In genomic region chr1:36092166-36092797, GRCh38 we compare ENCODE assay signal across 22 cellular contexts. TPM values are rescaled to one million over a fixed set of nuclear protein-coding genes. Genes with fewer than 3 reads are reported as not detected.
DNase-seq lines count a peak whose midpoint lies in the region; ATAC-seq and TF ChIP-seq lines count a peak whose summit lies in the region.
"Had no signal": no experiment of that assay in that cellular context is flagged by ENCODE, and none has a peak within 500 bp of the region (broad histone marks: within the 10 kb centered on the region; RNA-seq: fewer than 3 reads in every experiment).

No MANE protein-coding gene starts in this region.

- H3K27ac Mint-ChIP-seq in activated B cell treated with CpG ODN at 0.5 μM for 24 hours: no peak overlapping the region
- no peak overlapping the region for H3K27ac Mint-ChIP-seq in nephron
- H3K27ac Mint-ChIP-seq: GM23338 had no signal

- DNase-seq in NOMO-1 treated with DMSO at 0.1 percent for 48 hours (lab: John Stamatoyannopoulos, UW; ENCODE audit: unreplicated experiment) (peak; percentile 3), NOMO-1 treated with dmso at 0.1 percent for 144 hours (lab: John Stamatoyannopoulos, UW; ENCODE audit: unreplicated experiment) (no peak), activated B cell treated with CpG ODN at 0.5 μM for 24 hours (peak; percentile 12), cerebellar cortex (ENCODE audit: low spot score) (no peak)
- DNase-seq: activated CD4-positive, alpha-beta T cell treated with anti-CD3 and anti-CD28 coated beads for 4 hours; colonic mucosa; NCI-H1048; NCI-H1930; NCI-H2227 treated with DMSO at 0.1 percent for 48 hours; occipital lobe; PC-9; SHP77 treated with DMSO at 0.1 percent for 48 hours; stimulated activated CD4-positive, alpha-beta T cell treated with anti-CD3 and anti-CD28 coated beads, Interleukin-4, amount 100 ng/mL, for 24 hours; stimulated activated naive CD8-positive, alpha-beta T cell treated with anti-CD3 and anti-CD28 coated beads, Interleukin-15, Interleukin-2, amounts not matched to agents 100 U/mL and 50 U/mL, for 24 hours had no signal

- ATAC-seq in activated B cell treated with CpG ODN at 0.5 μM for 24 hours (ENCODE audit: low read depth) (no peak), GM21717 (IDR thresholded peaks at IDR 0.05; ENCODE audit: unreplicated experiment) (no peak), GM19324 (IDR thresholded peaks at IDR 0.05; ENCODE audit: low FRiP score, unreplicated experiment) (no peak)
- ATAC-seq: A549; GM23338; stimulated activated naive CD8-positive, alpha-beta T cell treated with anti-CD3 and anti-CD28 coated beads, Interleukin-15, Interleukin-2, amounts not matched to agents 100 U/mL and 50 U/mL, for 24 hours; T-cell had no signal

- CTCF ChIA-PET in activated B cell treated with CpG ODN at 0.5 μM for 24 hours (lab: Charles Lee): no interaction called here

- H3K9me3 Mint-ChIP-seq in activated B cell treated with CpG ODN at 0.5 μM for 24 hours: no peaks in the 10 kb centered on the region
- H3K9me3 Mint-ChIP-seq in nephron: no peaks in the 10 kb centered on the region
- H3K9me3 Mint-ChIP-seq: GM23338, T-cell had no signal

- no peak for TF ChIP-seq CTCF in activated B cell treated with CpG ODN at 0.5 μM for 24 hours (IDR thresholded peaks at IDR 0.05)
- no peak for TF ChIP-seq CTCF in nephron (IDR thresholded peaks at IDR 0.05; ENCODE audit: unreplicated experiment in 3 of 3)

- H3K4me3 Mint-ChIP-seq in activated B cell treated with CpG ODN at 0.5 μM for 24 hours (no peak overlapping the region), nephron (peak overlapping the region; percentile 23 to 82 (median 60))
- H3K4me3 Mint-ChIP-seq: GM23338 had no signal

- POLR2A ChIA-PET in activated B cell treated with CpG ODN at 0.5 μM for 24 hours (lab: Charles Lee): no interaction called here

- peak overlapping the region; percentile 96 for H3K4me2 ChIP-seq in BLaER1
- H3K4me2 ChIP-seq: A549, GM23338, PC-9 had no signal

- no peaks in the 10 kb centered on the region for H3K27me3 ChIP-seq in BLaER1
- H3K27me3 ChIP-seq: colonic mucosa, tibial nerve had no signal

- H3K9me3 ChIP-seq in BLaER1: no peaks in the 10 kb centered on the region
- H3K9me3 ChIP-seq: A549, colonic mucosa, tibial nerve had no signal

- peaks cover 51% of the 10 kb centered on the region for H4K20me1 ChIP-seq in BLaER1

- H3K4me1 ChIP-seq in BLaER1: peaks cover 92% of the 10 kb centered on the region
- H3K4me1 ChIP-seq: colonic mucosa had no signal

- peaks cover 49% of the 10 kb centered on the region for H3K36me3 ChIP-seq in BLaER1

- peak overlapping the region; percentile 64 for H3K9ac ChIP-seq in BLaER1

- H3K4me1 Mint-ChIP-seq in activated B cell treated with CpG ODN at 0.5 μM for 24 hours: peaks cover 15% of the 10 kb centered on the region
- H3K4me1 Mint-ChIP-seq in nephron: peaks cover 15% of the 10 kb centered on the region

- no peak overlapping the region for H3K4me3 ChIP-seq in BLaER1
- H3K4me3 ChIP-seq: A549, colonic mucosa, GM23338, PC-9, tibial nerve had no signal

- H3K36me3 Mint-ChIP-seq in activated B cell treated with CpG ODN at 0.5 μM for 24 hours (ENCODE audit: low read depth) (peaks cover 52% of the 10 kb centered on the region), nephron (ENCODE audit: low read depth) (peaks cover 28% of the 10 kb centered on the region)

- peak overlapping the region; percentile 86 for H3K27ac ChIP-seq in BLaER1
- H3K27ac ChIP-seq: A549, colonic mucosa, PC-9, tibial nerve had no signal

- intact Hi-C loops in activated B cell treated with CpG ODN at 0.5 μM for 24 hours (cut with micrococcal nuclease): no loop called here

- H3K27me3 Mint-ChIP-seq in activated B cell treated with CpG ODN at 0.5 μM for 24 hours (no peaks in the 10 kb centered on the region), nephron (ENCODE audit: low read depth) (no peaks in the 10 kb centered on the region)
- H3K27me3 Mint-ChIP-seq: T-cell had no signal

RNA-seq across cellular contexts. Expression of gene ADPRS, which starts 3.6 kb away (rescaled TPM):
- 23.0 and 23.9 TPM in 2 replicates for total RNA-seq in activated B cell treated with CpG ODN at 0.5 μM for 24 hours

RNA-seq across cellular contexts. Expression of gene TEKT2, which starts 8.4 kb away (rescaled TPM):
- total RNA-seq in activated B cell treated with CpG ODN at 0.5 μM for 24 hours: not detected in 2 replicates

RNA-seq across cellular contexts. Expression of gene COL8A2, which starts 32.7 kb away (rescaled TPM):
- 0.24 and 0.64 TPM in 2 replicates for total RNA-seq in activated B cell treated with CpG ODN at 0.5 μM for 24 hours

RNA-seq across cellular contexts. Expression of gene TRAPPC3, which starts 57.0 kb away (rescaled TPM):
- total RNA-seq in activated B cell treated with CpG ODN at 0.5 μM for 24 hours: 45.3 and 48.5 TPM in 2 replicates

Comparison
In these comparisons a context has a peak if more than half of its experiments do, and no peak if none do; other contexts are left out.
1. DNase-seq: peak in NOMO-1 treated with DMSO at 0.1 percent for 48 hours (single experiment) and activated B cell treated with CpG ODN at 0.5 μM for 24 hours (single experiment); none in NOMO-1 treated with dmso at 0.1 percent for 144 hours (single experiment) and cerebellar cortex (single experiment).